Comparison of ENCODE assay signal across 8 cellular contexts in the genomic region with DNA sequence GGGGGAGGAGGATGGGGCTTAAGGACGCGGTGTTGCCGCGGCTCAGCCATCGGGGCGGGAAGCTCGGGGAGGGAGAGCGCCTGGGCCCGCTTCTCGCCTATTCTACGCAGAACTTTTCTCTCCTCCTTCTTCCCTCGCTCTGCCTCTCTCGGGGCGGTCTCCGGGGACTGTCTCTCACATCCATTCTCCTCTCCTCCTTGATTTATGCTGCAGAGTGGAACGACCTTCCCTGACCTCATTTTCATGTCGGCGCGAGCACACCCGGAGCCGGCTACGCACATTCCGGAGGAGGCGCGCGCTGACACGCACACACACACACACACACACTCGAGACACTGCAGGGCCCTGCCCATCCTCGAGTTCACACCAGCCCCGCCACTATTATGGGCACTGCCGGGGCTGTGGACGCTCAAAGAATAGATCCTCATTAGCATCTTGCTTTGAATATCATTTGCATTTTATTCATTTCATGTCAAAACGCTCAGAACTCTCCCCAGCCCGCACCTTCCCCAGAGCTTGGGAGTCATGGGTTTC. TPM values are rescaled to one million over a fixed set of nuclear protein-coding genes. Genes with fewer than 3 reads are reported as not detected.
DNase-seq lines count a peak whose midpoint lies in the region; ATAC-seq and TF ChIP-seq lines count a peak whose summit lies in the region.

No MANE protein-coding gene starts in this region.

- CTCF ChIA-PET in WTC11 (lab: Charles Lee) = interaction anchor here (0.6 to 9.0 kb wide), 19 partner anchors 10 to 415 kb away, joined by 3 to 152 read pairs (median 10); partner anchors contain the start of gene TOMM6

- POLR2A ChIA-PET in WTC11 (lab: Charles Lee) = interaction anchor here (0.6 to 0.9 kb wide), 2 partner anchors 173 to 1090 kb away, joined by 4 read pairs; no protein-coding TSS in a partner anchor

- TF ChIP-seq CTCF in GM13977 (IDR thresholded peaks at IDR 0.05; ENCODE audit: extremely low read depth, insufficient read depth, missing control alignments) (no peak), WTC11 (IDR thresholded peaks at IDR 0.05) (no peak)

- peak overlapping the region; percentile 85 for H3K4me3 Mint-ChIP-seq in WTC11

- in situ Hi-C loops in GM13977 (cut with MboI; ENCODE audit: low pct_unique_long_range_greater_than_20kb, low sequenced_read_pairs, unreplicated experiment) = no loop called here

- ATAC-seq in WTC11 (peak; percentile 5), HG03025 (IDR thresholded peaks at IDR 0.05; ENCODE audit: low FRiP score, unreplicated experiment) (no peak)

- no peaks in the 10 kb centered on the region for H3K36me3 Mint-ChIP-seq in WTC11

- H3K4me1 Mint-ChIP-seq in WTC11 = peaks cover 56% of the 10 kb centered on the region

- intact Hi-C loops in posterior vena cava (cut with DNase I) = loop anchor here in 1 of 2 donors (5.0 kb wide), 1 partner anchor 50 kb away; no protein-coding TSS in a partner anchor

- peak; percentile 40 for DNase-seq in GM13977 (ENCODE audit: low spot score)
- peak; percentile 43 for DNase-seq in WTC11 (ENCODE audit: low spot score)
- peak; percentile 11 for DNase-seq in foreskin melanocyte
- peak; percentile 84 for DNase-seq in retina
- no peak for DNase-seq in DMS153 (lab: John Stamatoyannopoulos, UW)
- DNase-seq in posterior vena cava (ENCODE audit: low spot score) = no peak
- DNase-seq in HuH-7 (ENCODE audit: low spot score) = no peak

- no peak overlapping the region for H3K27ac Mint-ChIP-seq in WTC11

- H3K27me3 Mint-ChIP-seq in WTC11 (ENCODE audit: low read depth) = peaks cover 94% of the 10 kb centered on the region

- H3K9me3 Mint-ChIP-seq in WTC11 = no peaks in the 10 kb centered on the region

TF ChIP-seq in WTC11, 78 proteins besides CTCF, POLR2A, EP300 and RAD21:
- TF ChIP-seq NR3C1 (CRISPR knock-in tag; conservative IDR thresholded peaks at IDR 0.05; ENCODE audit: low read depth) = no peak
- TF ChIP-seq, protein P1, sequence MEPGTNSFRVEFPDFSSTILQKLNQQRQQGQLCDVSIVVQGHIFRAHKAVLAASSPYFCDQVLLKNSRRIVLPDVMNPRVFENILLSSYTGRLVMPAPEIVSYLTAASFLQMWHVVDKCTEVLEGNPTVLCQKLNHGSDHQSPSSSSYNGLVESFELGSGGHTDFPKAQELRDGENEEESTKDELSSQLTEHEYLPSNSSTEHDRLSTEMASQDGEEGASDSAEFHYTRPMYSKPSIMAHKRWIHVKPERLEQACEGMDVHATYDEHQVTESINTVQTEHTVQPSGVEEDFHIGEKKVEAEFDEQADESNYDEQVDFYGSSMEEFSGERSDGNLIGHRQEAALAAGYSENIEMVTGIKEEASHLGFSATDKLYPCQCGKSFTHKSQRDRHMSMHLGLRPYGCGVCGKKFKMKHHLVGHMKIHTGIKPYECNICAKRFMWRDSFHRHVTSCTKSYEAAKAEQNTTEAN (CRISPR knock-in tag; IDR thresholded peaks at IDR 0.05) = peak; percentile 47; the same call in 1 of the 2 replicates

RNA-seq across cellular contexts. Expression of gene NCR2, which starts 36.7 kb away (rescaled TPM):
- total RNA-seq in WTC11 (2021) (not detected in 3 replicates), posterior vena cava (not detected)

Comparison
In these comparisons a context has a peak if more than half of its experiments do, and no peak if none do; other contexts are left out.
1. DNase-seq: peak in GM13977 (single experiment), WTC11 (single experiment), foreskin melanocyte (single experiment) and retina (single experiment); none in DMS153 (single experiment), posterior vena cava (single experiment) and HuH-7 (single experiment).